Comparison of ENCODE assay signal across 8 cellular contexts in genomic region chr2:112432735-112433479, GRCh38. TPM values are rescaled to one million over a fixed set of nuclear protein-coding genes. Genes with fewer than 3 reads are reported as not detected.
DNase-seq lines count a peak whose midpoint lies in the region; ATAC-seq and TF ChIP-seq lines count a peak whose summit lies in the region.
"Not testable (repeated sequence)": the region's sequence is repeated elsewhere in the genome, so short reads cannot be mapped to it uniquely, and the experiment has no call there.

No MANE protein-coding gene starts in this region.

- intact Hi-C loops in activated CD4-positive, alpha-beta T cell treated with anti-CD3 and anti-CD28 coated beads, Interleukin-2, amount 10 ng/mL, durations not matched to agents 24 days and 14 days (cut with micrococcal nuclease); MCF 10A (cut with micrococcal nuclease): not testable (repeated sequence)

- POLR2A ChIA-PET in MCF 10A (lab: Yijun Ruan, JAX) = not testable (repeated sequence)

- not testable (repeated sequence) for H3K27me3 Mint-ChIP-seq in activated CD4-positive, alpha-beta T cell treated with anti-CD3 and anti-CD28 coated beads, Interleukin-2, amount 10 ng/mL, durations not matched to agents 24 days and 14 days; MCF 10A (ENCODE audit: insufficient read depth, unreplicated experiment)

- H4K20me1 ChIP-seq in BLaER1 treated with 17β-estradiol and CSF1 and Interleukin-3, amounts not matched to agents 10 nM and 100 nM = not testable (repeated sequence)

- BruUV-seq in MCF 10A (replicated peaks; lab: Mats Ljungman, UMichigan) = not testable (repeated sequence)

- H3K36me3 Mint-ChIP-seq in activated CD4-positive, alpha-beta T cell treated with anti-CD3 and anti-CD28 coated beads, Interleukin-2, amount 10 ng/mL, durations not matched to agents 24 days and 14 days (ENCODE audit: low read depth); MCF 10A (ENCODE audit: insufficient read depth, unreplicated experiment); stimulated activated effector memory CD8-positive, alpha-beta T cell treated with anti-CD3 and anti-CD28 coated beads, Interleukin-12 subunit alpha, Interleukin-12 subunit beta, amount 100 ng/mL, for 72 hours: not testable (repeated sequence)

- peak overlapping the region; percentile 35 to 72 (median 64); a peak in 17 of 22 replicates for H3K9ac ChIP-seq in BLaER1 treated with 17β-estradiol and CSF1 and Interleukin-3, amounts not matched to agents 10 nM and 100 nM

- peak overlapping the region; percentile 47 to 69 (median 56) for H3K4me3 ChIP-seq in BLaER1 treated with 17β-estradiol and CSF1 and Interleukin-3, amounts not matched to agents 10 nM and 100 nM
- peak overlapping the region; percentile 36 for H3K4me3 ChIP-seq in cardiac muscle cell

- CTCF ChIA-PET in MCF 10A (lab: Yijun Ruan, JAX) = interaction anchor here (0.8 to 1.4 kb wide), 2 partner anchors 15 to 173 kb away, joined by 4 read pairs; no protein-coding TSS in a partner anchor

- not testable (repeated sequence) for TF ChIP-seq CTCF in MCF 10A (IDR thresholded peaks at IDR 0.05; ENCODE audit: unreplicated experiment); cardiac muscle cell (IDR thresholded peaks at IDR 0.05; ENCODE audit: low read depth, low read length)

- H3K27ac Mint-ChIP-seq in activated CD4-positive, alpha-beta T cell treated with anti-CD3 and anti-CD28 coated beads, Interleukin-2, amount 10 ng/mL, durations not matched to agents 24 days and 14 days = peak overlapping the region; percentile 85
- peak overlapping the region; percentile 74 for H3K27ac Mint-ChIP-seq in MCF 10A (ENCODE audit: low read depth, unreplicated experiment)
- H3K27ac Mint-ChIP-seq in stimulated activated effector memory CD8-positive, alpha-beta T cell treated with anti-CD3 and anti-CD28 coated beads, Interleukin-12 subunit alpha, Interleukin-12 subunit beta, amount 100 ng/mL, for 72 hours = peak overlapping the region; percentile 90

- ATAC-seq in GM21360 (IDR thresholded peaks at IDR 0.05; ENCODE audit: unreplicated experiment) (peak; percentile 39), HG03175 (IDR thresholded peaks at IDR 0.05; ENCODE audit: unreplicated experiment) (peak; percentile 49)
- peak; percentile 70 for ATAC-seq in stimulated activated effector memory CD8-positive, alpha-beta T cell treated with anti-CD3 and anti-CD28 coated beads, Interleukin-12 subunit alpha, Interleukin-12 subunit beta, amount 100 ng/mL, for 72 hours

- H3K27ac ChIP-seq in BLaER1 treated with 17β-estradiol and CSF1 and Interleukin-3, amounts not matched to agents 10 nM and 100 nM = peak overlapping the region in 4 of 11 experiments; percentile 11 to 60 (median 32); a peak in 5 of 22 replicates
- not testable (repeated sequence) for H3K27ac ChIP-seq in cardiac muscle cell

- H3K36me3 ChIP-seq in BLaER1 treated with 17β-estradiol and CSF1 and Interleukin-3, amounts not matched to agents 10 nM and 100 nM; cardiac muscle cell: not testable (repeated sequence)

- peaks cover 17 to 43% (median 36%) of the 10 kb centered on the region in 11 experiments for H3K27me3 ChIP-seq in BLaER1 treated with 17β-estradiol and CSF1 and Interleukin-3, amounts not matched to agents 10 nM and 100 nM
- H3K27me3 ChIP-seq in cardiac muscle cell = not testable (repeated sequence)

- not testable (repeated sequence) for H3K9me3 ChIP-seq in BLaER1 treated with 17β-estradiol and CSF1 and Interleukin-3, amounts not matched to agents 10 nM and 100 nM (replicated peaks in 1 of 11); cardiac muscle cell (ENCODE audit: low read depth)

- H3K9me3 Mint-ChIP-seq in activated CD4-positive, alpha-beta T cell treated with anti-CD3 and anti-CD28 coated beads, Interleukin-2, amount 10 ng/mL, durations not matched to agents 24 days and 14 days; MCF 10A (ENCODE audit: unreplicated experiment); stimulated activated effector memory CD8-positive, alpha-beta T cell treated with anti-CD3 and anti-CD28 coated beads, Interleukin-12 subunit alpha, Interleukin-12 subunit beta, amount 100 ng/mL, for 72 hours: not testable (repeated sequence)

- DNase-seq in activated CD4-positive, alpha-beta T cell treated with anti-CD3 and anti-CD28 coated beads, Interleukin-2, amount 10 ng/mL, durations not matched to agents 24 days and 14 days = peak; percentile 77
- DNase-seq in MCF 10A (ENCODE audit: unreplicated experiment) = not testable (repeated sequence)
- DNase-seq in cardiac muscle cell (ENCODE audit: low read depth in 1 of 2, low spot score in 1 of 2) (peak in 1 of 2 donors; percentile 29), myocyte (ENCODE audit: low read depth) (peak; percentile 11)
- peak; percentile 24 to 65 for DNase-seq in stimulated activated effector memory CD8-positive, alpha-beta T cell treated with anti-CD3 and anti-CD28 coated beads, Interleukin-12 subunit alpha, Interleukin-12 subunit beta, amount 100 ng/mL, for 72 hours (ENCODE audit: low spot score in 2 of 2)

- H3K4me2 ChIP-seq in BLaER1 treated with 17β-estradiol and CSF1 and Interleukin-3, amounts not matched to agents 10 nM and 100 nM = peak overlapping the region; percentile 41 to 71 (median 57)

- not testable (repeated sequence) for H3K4me1 Mint-ChIP-seq in activated CD4-positive, alpha-beta T cell treated with anti-CD3 and anti-CD28 coated beads, Interleukin-2, amount 10 ng/mL, durations not matched to agents 24 days and 14 days; MCF 10A (ENCODE audit: insufficient read depth, unreplicated experiment); stimulated activated effector memory CD8-positive, alpha-beta T cell treated with anti-CD3 and anti-CD28 coated beads, Interleukin-12 subunit alpha, Interleukin-12 subunit beta, amount 100 ng/mL, for 72 hours

- not testable (repeated sequence) for H3K4me1 ChIP-seq in BLaER1 treated with 17β-estradiol and CSF1 and Interleukin-3, amounts not matched to agents 10 nM and 100 nM; cardiac muscle cell (ENCODE audit: low read depth)

- peak overlapping the region; percentile 91 for H3K4me3 Mint-ChIP-seq in activated CD4-positive, alpha-beta T cell treated with anti-CD3 and anti-CD28 coated beads, Interleukin-2, amount 10 ng/mL, durations not matched to agents 24 days and 14 days
- peak overlapping the region; percentile 78 for H3K4me3 Mint-ChIP-seq in MCF 10A (ENCODE audit: unreplicated experiment)
- H3K4me3 Mint-ChIP-seq in stimulated activated effector memory CD8-positive, alpha-beta T cell treated with anti-CD3 and anti-CD28 coated beads, Interleukin-12 subunit alpha, Interleukin-12 subunit beta, amount 100 ng/mL, for 72 hours = peak overlapping the region; percentile 81

RNA-seq across cellular contexts. Expression of gene RGPD8, which starts 0.5 kb away (rescaled TPM):
- total RNA-seq in activated CD4-positive, alpha-beta T cell treated with anti-CD3 and anti-CD28 coated beads, Interleukin-2, amount 10 ng/mL, durations not matched to agents 24 days and 14 days = 13.9 and 15.6 TPM in 2 replicates
- 13.9 and 16.2 TPM in 2 replicates for total RNA-seq in MCF 10A (2022)
- 8.4 and 17.0 TPM in 2 replicates for total RNA-seq in cardiac muscle cell
- 3.9 and 4.2 TPM in 2 replicates for polyA plus RNA-seq in cardiac muscle cell
- 6.7 and 8.1 TPM in 2 replicates for total RNA-seq in myocyte
- 1.4 TPM for polyA plus RNA-seq in myocyte (2012)

RNA-seq across cellular contexts. Expression of gene TTL, which starts 49.0 kb away (rescaled TPM):
- total RNA-seq in activated CD4-positive, alpha-beta T cell treated with anti-CD3 and anti-CD28 coated beads, Interleukin-2, amount 10 ng/mL, durations not matched to agents 24 days and 14 days = 44.6 and 48.5 TPM in 2 replicates
- total RNA-seq in MCF 10A (2022) (53.7 and 54.6 TPM in 2 replicates), cardiac muscle cell (21.8 and 29.7 TPM in 2 replicates), myocyte (49.0 and 79.6 TPM in 2 replicates)
- 26.3 and 32.6 TPM in 2 replicates for polyA plus RNA-seq in cardiac muscle cell
- polyA plus RNA-seq in myocyte (2012) = 34.1 TPM
